Comparison of ENCODE assay signal across 8 cellular contexts in genomic region chr17:50055055-50055425, GRCh38. TPM values are rescaled to one million over a fixed set of nuclear protein-coding genes. Genes with fewer than 3 reads are reported as not detected.
DNase-seq lines count a peak whose midpoint lies in the region; ATAC-seq and TF ChIP-seq lines count a peak whose summit lies in the region.

No MANE protein-coding gene starts in this region.

- H3K36me3 ChIP-seq in PC-9 (ENCODE audit: low read depth) (peaks cover 33% of the 10 kb centered on the region), left lung (no peaks in the 10 kb centered on the region), thoracic aorta (no peaks in the 10 kb centered on the region)

- POLR2A ChIA-PET in PC-9 (lab: Charles Lee; ENCODE audit: unreplicated experiment) = interaction anchor here (0.6 to 2.8 kb wide), 4 partner anchors 9 to 1162 kb away, joined by 4 to 55 read pairs (median 10); partner anchors contain the start of gene ATP5MC1

- no peaks in the 10 kb centered on the region for H3K9me2 ChIP-seq in PC-9 (ENCODE audit: insufficient read depth)

- H3K4me3 ChIP-seq in PC-9 (peak overlapping the region; percentile 79), left lung (peak overlapping the region; percentile 61 to 78), thoracic aorta (peak overlapping the region; percentile 79)

- TF ChIP-seq CTCF in PC-9 (conservative IDR thresholded peaks at IDR 0.05) (no peak; the same call in 1 of the 2 replicates), left lung (IDR thresholded peaks at IDR 0.05) (no peak), thoracic aorta (IDR thresholded peaks at IDR 0.05) (no peak)

- H3K9me3 ChIP-seq in PC-9 (ENCODE audit: insufficient read depth, low read depth) = no peaks in the 10 kb centered on the region
- H3K9me3 ChIP-seq in left lung = no peaks in the 10 kb centered on the region
- H3K9me3 ChIP-seq in thoracic aorta = no peaks in the 10 kb centered on the region

- H3K27me3 ChIP-seq in PC-9 (ENCODE audit: insufficient read depth, low read depth) = no peaks in the 10 kb centered on the region
- H3K27me3 ChIP-seq in left lung = peaks cover 0 to 50% of the 10 kb centered on the region in 2 donors
- no peaks in the 10 kb centered on the region for H3K27me3 ChIP-seq in thoracic aorta (replicated peaks; ENCODE audit: insufficient read depth)

- H3K4me1 ChIP-seq in PC-9 (replicated peaks; ENCODE audit: insufficient read depth) = peaks cover 69% of the 10 kb centered on the region
- H3K4me1 ChIP-seq in left lung = peaks cover 56 to 96% of the 10 kb centered on the region in 2 donors
- peaks cover 17 to 57% of the 10 kb centered on the region in 2 donors for H3K4me1 ChIP-seq in thoracic aorta (ENCODE audit: control insufficient read depth in 1 of 2, low read depth in 2 of 2)

- H3K79me2 ChIP-seq in PC-9 (ENCODE audit: low read depth) = peaks cover 61% of the 10 kb centered on the region

- peak; percentile 28 for DNase-seq in stimulated activated CD4-positive, alpha-beta T cell treated with anti-CD3 and anti-CD28 coated beads, Interleukin-15, amount 100 ng/mL, for 24 hours
- no peak for DNase-seq in stimulated activated CD4-positive, alpha-beta T cell treated with anti-CD3 and anti-CD28 coated beads, Interleukin-4, amount 100 ng/mL, for 1 hour
- DNase-seq in PC-9 (peak; percentile 87 to 92), cerebellar cortex (ENCODE audit: low spot score) (peak; percentile 87), left lung (peak in 1 of 2 donors; percentile 82), thoracic aorta (ENCODE audit: low spot score) (no peak)

- H2AFZ ChIP-seq in PC-9 = no peak overlapping the region

- H4K20me1 ChIP-seq in PC-9 (ENCODE audit: insufficient read depth) = peaks cover 15% of the 10 kb centered on the region

- peak overlapping the region; percentile 97 for H3K27ac ChIP-seq in PC-9
- H3K27ac ChIP-seq in left lung = peak overlapping the region; percentile 87 to 93
- peak overlapping the region; percentile 96 to 98 for H3K27ac ChIP-seq in thoracic aorta

- intact Hi-C loops in PC-9 (cut with micrococcal nuclease; ENCODE audit: unreplicated experiment) (loop anchor here (1.0 to 2.0 kb wide), 4 partner anchors 9 to 40 kb away; partner anchors contain the start of gene PDK2), left lung (cut with DNase I) (no loop called here)

- ATAC-seq in left lung (peak; percentile 73), thoracic aorta (ENCODE audit: insufficient number of reproducible peaks, low FRiP score, low read depth) (no peak), GM18511 (IDR thresholded peaks at IDR 0.05; ENCODE audit: unreplicated experiment) (no peak), GM21786 (IDR thresholded peaks at IDR 0.05; ENCODE audit: unreplicated experiment) (no peak)

- H3K4me2 ChIP-seq in PC-9 = peak overlapping the region; percentile 92

- BruUV-seq in PC-9 (replicated peaks; lab: Mats Ljungman, UMichigan) = TSS peak; percentile 74

- CTCF ChIA-PET in PC-9 (lab: Charles Lee) = interaction anchor here (1.1 kb wide), 1 partner anchor 39 kb away, joined by 4 read pairs; no protein-coding TSS in a partner anchor

- peaks cover 93% of the 10 kb centered on the region for H3F3A ChIP-seq in PC-9 (ENCODE audit: insufficient read depth, low read depth)

RNA-seq across cellular contexts. Expression of gene ITGA3, which starts 0.9 kb away (rescaled TPM):
- total RNA-seq in PC-9 (2021) (291 and 327 TPM in 2 replicates), left lung (100 to 1,000 TPM; 182 to 311 TPM), thoracic aorta (100 to 1,000 TPM; 197 to 260 TPM)

RNA-seq across cellular contexts. Expression of gene PDK2, which starts 40.1 kb away (rescaled TPM):
- total RNA-seq in PC-9 (2021) = 38.6 and 58.7 TPM in 2 replicates
- 10 to 100 TPM; 20.7 to 32.0 TPM for total RNA-seq in left lung
- total RNA-seq in thoracic aorta = 10 to 100 TPM; 35.5 to 74.9 TPM

Comparison
In these comparisons a context has a peak if more than half of its experiments do, and no peak if none do; other contexts are left out.
1. DNase-seq: peak in stimulated activated CD4-positive, alpha-beta T cell treated with anti-CD3 and anti-CD28 coated beads, Interleukin-15, amount 100 ng/mL, for 24 hours (single experiment), PC-9 (2 of 2) and cerebellar cortex (single experiment); none in stimulated activated CD4-positive, alpha-beta T cell treated with anti-CD3 and anti-CD28 coated beads, Interleukin-4, amount 100 ng/mL, for 1 hour (single experiment) and thoracic aorta (single experiment).
2. Peak in every context shown above with its lines, with median percentiles within 50 percentile points of each other: H3K27ac ChIP-seq and H3K4me3 ChIP-seq.